Comparison of ENCODE assay signal across 11 cellular contexts in genomic region chr2:151078889-151079288, GRCh38.
"Had no signal": no experiment of that assay in that cellular context is flagged by ENCODE, and none has a peak within 500 bp of the region (broad histone marks: within the 10 kb centered on the region; RNA-seq: fewer than 3 reads in every experiment).

No MANE protein-coding gene starts in this region.

- H2AFZ ChIP-seq: GM23248, GM23338 had no signal

- H3K9ac ChIP-seq: GM23248 had no signal

- H3K9me3 ChIP-seq: HAP-1 had no signal

- ATAC-seq: GM23338, HCT116 had no signal

- DNase-seq: GM23248, GOT3, H7, H9, HCEC 1CT, HFFc6 had no signal

- H3K36me3 ChIP-seq: HAP-1 had no signal

- FAIRE-seq: H1, H54 had no signal

- H3K4me3 ChIP-seq: GM23248, GM23338, HAP-1 had no signal

- H3K4me2 ChIP-seq: GM23338 had no signal

- H3K27ac ChIP-seq: GM23248 had no signal
